In the genomic region with DNA sequence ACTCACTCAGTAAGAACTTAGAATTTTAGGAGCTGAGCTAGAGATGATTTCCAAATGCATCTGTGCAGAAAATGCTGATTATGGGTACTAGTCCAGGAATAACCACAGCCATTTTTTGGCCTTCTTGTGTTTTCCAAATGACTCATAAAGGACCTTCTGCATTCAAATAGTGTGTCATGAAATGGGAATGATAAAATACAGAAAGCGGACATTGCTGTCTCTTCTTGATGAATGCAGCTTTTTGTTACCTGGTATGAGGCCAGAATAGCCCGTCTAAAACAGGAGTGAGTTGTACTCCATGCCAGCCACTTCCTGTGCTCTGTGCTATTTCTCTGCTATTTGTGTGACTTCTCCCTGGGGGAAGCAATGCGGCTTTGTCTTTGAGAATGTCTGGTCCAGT, we compare ENCODE assay signal across 13 cellular contexts. TPM values are rescaled to one million over a fixed set of nuclear protein-coding genes. Genes with fewer than 3 reads are reported as not detected.
DNase-seq lines count a peak whose midpoint lies in the region; ATAC-seq and TF ChIP-seq lines count a peak whose summit lies in the region.
"Had no signal": no experiment of that assay in that cellular context is flagged by ENCODE, and none has a peak within 500 bp of the region (broad histone marks: within the 10 kb centered on the region; RNA-seq: fewer than 3 reads in every experiment).

No MANE protein-coding gene starts in this region.

- no peak for TF ChIP-seq CTCF in choroid plexus epithelial cell (conservative IDR thresholded peaks at IDR 0.05; ENCODE audit: low read depth, low read length)

- no peak overlapping the region for H3K27ac Mint-ChIP-seq in stimulated activated naive CD8-positive, alpha-beta T cell treated with anti-CD3 and anti-CD28 coated beads, Interleukin-15, amount 100 ng/mL, for 72 hours
- H3K27ac Mint-ChIP-seq: naive thymus-derived CD4-positive, alpha-beta T cell; stimulated activated effector memory CD8-positive, alpha-beta T cell treated with anti-CD3 and anti-CD28 coated beads, Interleukin-12 subunit alpha, Interleukin-12 subunit beta, amount 100 ng/mL, for 72 hours had no signal

- intact Hi-C loops in sciatic nerve (cut with DNase I): loop anchor here (10.0 kb wide), 1 partner anchor 321 kb away; no protein-coding TSS in a partner anchor

- DNase-seq in DMS53 treated with DMSO at 0.1 percent for 48 hours (lab: John Stamatoyannopoulos, UW; ENCODE audit: unreplicated experiment) (peak; percentile 3), NCI-H226 (peak; percentile 93), choroid plexus epithelial cell (ENCODE audit: low read depth) (peak; percentile 76), non-pigmented ciliary epithelial cell (ENCODE audit: low read depth) (peak; percentile 70), 8988T (no peak), sciatic nerve (ENCODE audit: low spot score) (no peak), GF-D8 (lab: John Stamatoyannopoulos, UW) (no peak)
- no peak for DNase-seq in stimulated activated naive CD8-positive, alpha-beta T cell treated with anti-CD3 and anti-CD28 coated beads, Interleukin-15, amount 100 ng/mL, for 72 hours
- DNase-seq: activated T-cell treated with anti-CD3 and anti-CD28 coated beads, Interleukin-2, amount 50 U/mL, for 1 hour; naive thymus-derived CD4-positive, alpha-beta T cell had no signal

- H3K4me3 Mint-ChIP-seq in stimulated activated naive CD8-positive, alpha-beta T cell treated with anti-CD3 and anti-CD28 coated beads, Interleukin-15, amount 100 ng/mL, for 72 hours: no peak overlapping the region
- H3K4me3 Mint-ChIP-seq: central memory CD8-positive, alpha-beta T cell; naive thymus-derived CD4-positive, alpha-beta T cell; stimulated activated effector memory CD8-positive, alpha-beta T cell treated with anti-CD3 and anti-CD28 coated beads, Interleukin-12 subunit alpha, Interleukin-12 subunit beta, amount 100 ng/mL, for 72 hours had no signal

- no peak for ATAC-seq in stimulated activated naive CD8-positive, alpha-beta T cell treated with anti-CD3 and anti-CD28 coated beads, Interleukin-15, amount 100 ng/mL, for 72 hours
- ATAC-seq in sciatic nerve: no peak
- ATAC-seq: naive thymus-derived CD4-positive, alpha-beta T cell; stimulated activated effector memory CD8-positive, alpha-beta T cell treated with anti-CD3 and anti-CD28 coated beads, Interleukin-12 subunit alpha, Interleukin-12 subunit beta, amount 100 ng/mL, for 72 hours had no signal

- peaks cover 58% of the 10 kb centered on the region for H3K27me3 Mint-ChIP-seq in stimulated activated naive CD8-positive, alpha-beta T cell treated with anti-CD3 and anti-CD28 coated beads, Interleukin-15, amount 100 ng/mL, for 72 hours

- H3K9me3 Mint-ChIP-seq in stimulated activated naive CD8-positive, alpha-beta T cell treated with anti-CD3 and anti-CD28 coated beads, Interleukin-15, amount 100 ng/mL, for 72 hours: no peaks in the 10 kb centered on the region
- H3K9me3 Mint-ChIP-seq: central memory CD8-positive, alpha-beta T cell; naive thymus-derived CD4-positive, alpha-beta T cell; stimulated activated effector memory CD8-positive, alpha-beta T cell treated with anti-CD3 and anti-CD28 coated beads, Interleukin-12 subunit alpha, Interleukin-12 subunit beta, amount 100 ng/mL, for 72 hours had no signal

- no peak overlapping the region for H3K4me3 ChIP-seq in choroid plexus epithelial cell (ENCODE audit: low read depth, low read length)
- H3K4me3 ChIP-seq: HAP-1 had no signal

- H3K4me1 Mint-ChIP-seq in stimulated activated naive CD8-positive, alpha-beta T cell treated with anti-CD3 and anti-CD28 coated beads, Interleukin-15, amount 100 ng/mL, for 72 hours: peaks cover 6% of the 10 kb centered on the region

RNA-seq across cellular contexts. Expression of a gene that starts 20.5 kb away (rescaled TPM):
- 6.7 TPM for total RNA-seq in sciatic nerve

Comparison
In these comparisons a context has a peak if more than half of its experiments do, and no peak if none do; other contexts are left out.
1. DNase-seq: peak in DMS53 treated with DMSO at 0.1 percent for 48 hours (single experiment), NCI-H226 (single experiment), choroid plexus epithelial cell (single experiment) and non-pigmented ciliary epithelial cell (single experiment); none in stimulated activated naive CD8-positive, alpha-beta T cell treated with anti-CD3 and anti-CD28 coated beads, Interleukin-15, amount 100 ng/mL, for 72 hours (0 of 2), 8988T (single experiment), sciatic nerve (single experiment) and GF-D8 (single experiment).